17 cellular contexts compared by ENCODE assay signal in genomic region chr21:44805226-44805625, GRCh38. TPM values are rescaled to one million over a fixed set of nuclear protein-coding genes. Genes with fewer than 3 reads are reported as not detected.
A peak's percentile ranks its signal among the peaks of the same experiment; 100 is the strongest.
DNase-seq lines count a peak whose midpoint lies in the region; ATAC-seq, FAIRE-seq and TF ChIP-seq lines count a peak whose summit lies in the region.
"Had no signal": no experiment of that assay in that cellular context is flagged by ENCODE, and none has a peak within 500 bp of the region (broad histone marks: within the 10 kb centered on the region; RNA-seq: fewer than 3 reads in every experiment).

No MANE protein-coding gene starts in this region.

- H2AFZ ChIP-seq in PC-3 (ENCODE audit: low read length), result no peak overlapping the region

- H3K36me3 Mint-ChIP-seq in activated naive CD8-positive, alpha-beta T cell treated with anti-CD3 and anti-CD28 coated beads for 36 hours, result peaks cover 43% of the 10 kb centered on the region
- peaks cover 56% of the 10 kb centered on the region for H3K36me3 Mint-ChIP-seq in activated naive CD8-positive, alpha-beta T cell treated with anti-CD3 and anti-CD28 coated beads, Interleukin-2, amount 50 U/mL, for 24 hours (ENCODE audit: low read depth)
- H3K36me3 Mint-ChIP-seq in type B pancreatic cell, result peaks cover 21% of the 10 kb centered on the region
- peaks cover 44% of the 10 kb centered on the region for H3K36me3 Mint-ChIP-seq in stimulated activated memory B cell treated with anti-CD40 and anti-IgM and Interleukin-4, amounts not matched to agents 10 μg/mL and 1 μg/mL and 100 μg/mL, for 72 hours

- TF ChIP-seq CTCF in PC-3 (conservative IDR thresholded peaks at IDR 0.05; ENCODE audit: low read depth, low read length) (no peak), type B pancreatic cell (conservative IDR thresholded peaks at IDR 0.05) (no peak)

- H3K27ac Mint-ChIP-seq in activated naive CD8-positive, alpha-beta T cell treated with anti-CD3 and anti-CD28 coated beads for 36 hours, result peak overlapping the region; percentile 19
- H3K27ac Mint-ChIP-seq in activated naive CD8-positive, alpha-beta T cell treated with anti-CD3 and anti-CD28 coated beads, Interleukin-2, amount 50 U/mL, for 24 hours, result no peak overlapping the region
- no peak overlapping the region for H3K27ac Mint-ChIP-seq in type B pancreatic cell
- H3K27ac Mint-ChIP-seq in stimulated activated memory B cell treated with anti-CD40 and anti-IgM and Interleukin-4, amounts not matched to agents 10 μg/mL and 1 μg/mL and 100 μg/mL, for 72 hours, result no peak overlapping the region
- H3K27ac Mint-ChIP-seq: CD8-positive, alpha-beta T cell had no signal

- H3K4me2 ChIP-seq in PC-3 (ENCODE audit: low read length), result no peak overlapping the region

- no peak overlapping the region for H3K4me3 ChIP-seq in PC-3 (ENCODE audit: low read length)

- POLR2A ChIA-PET in PC-3 (lab: Charles Lee; ENCODE audit: unreplicated experiment), result no interaction called here

- CTCF ChIA-PET in PC-3 (lab: Charles Lee), result no interaction called here

- H3K4me1 ChIP-seq in PC-3 (ENCODE audit: insufficient read depth, low read length), result peaks cover 10% of the 10 kb centered on the region

- no peaks in the 10 kb centered on the region for H3K9me2 ChIP-seq in PC-3 (replicated peaks; ENCODE audit: low read length)

- no peak for ATAC-seq in activated naive CD8-positive, alpha-beta T cell treated with anti-CD3 and anti-CD28 coated beads, Interleukin-2, amount 50 U/mL, for 24 hours
- ATAC-seq in PC-3, result no peak; the same call in 1 of the 2 replicates
- no peak for ATAC-seq in stimulated activated memory B cell treated with anti-CD40 and anti-IgM and Interleukin-4, amounts not matched to agents 10 μg/mL and 1 μg/mL and 100 μg/mL, for 72 hours
- ATAC-seq: CD8-positive, alpha-beta T cell; HCT116; Right ventricle myocardium inferior had no signal

- H3K27ac ChIP-seq in PC-3 (ENCODE audit: low read length), result no peak overlapping the region
- H3K27ac ChIP-seq: HL-60 had no signal

- intact Hi-C loops in PC-3 (cut with micrococcal nuclease), result no loop called here

- peaks cover 8% of the 10 kb centered on the region for H4K20me1 ChIP-seq in PC-3 (ENCODE audit: low read length)

- peaks cover 69% of the 10 kb centered on the region for H3K79me2 ChIP-seq in PC-3 (ENCODE audit: low read length)

- no peak for FAIRE-seq in RCC 7860 (lab: Jason Lieb, UNC)
- FAIRE-seq: G401.6, GM19239, H1 had no signal

- peaks cover 62% of the 10 kb centered on the region for H3K36me3 ChIP-seq in PC-3 (ENCODE audit: low read depth, low read length)

- H3K4me3 Mint-ChIP-seq in activated naive CD8-positive, alpha-beta T cell treated with anti-CD3 and anti-CD28 coated beads for 36 hours, result no peak overlapping the region
- H3K4me3 Mint-ChIP-seq in activated naive CD8-positive, alpha-beta T cell treated with anti-CD3 and anti-CD28 coated beads, Interleukin-2, amount 50 U/mL, for 24 hours, result no peak overlapping the region
- peak overlapping the region; percentile 23 for H3K4me3 Mint-ChIP-seq in type B pancreatic cell
- H3K4me3 Mint-ChIP-seq in stimulated activated memory B cell treated with anti-CD40 and anti-IgM and Interleukin-4, amounts not matched to agents 10 μg/mL and 1 μg/mL and 100 μg/mL, for 72 hours, result no peak overlapping the region
- H3K4me3 Mint-ChIP-seq: CD8-positive, alpha-beta T cell had no signal

- no peaks in the 10 kb centered on the region for H3K9me3 Mint-ChIP-seq in activated naive CD8-positive, alpha-beta T cell treated with anti-CD3 and anti-CD28 coated beads for 36 hours
- H3K9me3 Mint-ChIP-seq in activated naive CD8-positive, alpha-beta T cell treated with anti-CD3 and anti-CD28 coated beads, Interleukin-2, amount 50 U/mL, for 24 hours, result no peaks in the 10 kb centered on the region
- H3K9me3 Mint-ChIP-seq in type B pancreatic cell, result no peaks in the 10 kb centered on the region
- H3K9me3 Mint-ChIP-seq in stimulated activated memory B cell treated with anti-CD40 and anti-IgM and Interleukin-4, amounts not matched to agents 10 μg/mL and 1 μg/mL and 100 μg/mL, for 72 hours, result no peaks in the 10 kb centered on the region
- H3K9me3 Mint-ChIP-seq: CD8-positive, alpha-beta T cell had no signal

- DNase-seq in activated naive CD8-positive, alpha-beta T cell treated with anti-CD3 and anti-CD28 coated beads for 36 hours, result no peak
- no peak for DNase-seq in activated naive CD8-positive, alpha-beta T cell treated with anti-CD3 and anti-CD28 coated beads, Interleukin-2, amount 50 U/mL, for 24 hours
- peak; percentile 30 for DNase-seq in PC-3
- peak; percentile 10 to 51 for DNase-seq in dermis microvascular lymphatic vessel endothelial cell (ENCODE audit: low read depth in 2 of 2)
- DNase-seq in type B pancreatic cell (ENCODE audit: extremely low spot score, unreplicated experiment), result no peak
- DNase-seq in RCC 7860 (ENCODE audit: low spot score), result no peak
- DNase-seq: CD8-positive, alpha-beta T cell; NCI-H1105 treated with DMSO at 0.1 percent for 48 hours; NCI-H2029 treated with DMSO at 0.1 percent for 48 hours; NCI-H69 had no signal

- H3K9me3 ChIP-seq in PC-3 (ENCODE audit: low read length), result no peaks in the 10 kb centered on the region

- H3K9ac ChIP-seq in PC-3 (ENCODE audit: low read length), result no peak overlapping the region

- H3K27me3 Mint-ChIP-seq in activated naive CD8-positive, alpha-beta T cell treated with anti-CD3 and anti-CD28 coated beads for 36 hours, result no peaks in the 10 kb centered on the region
- no peaks in the 10 kb centered on the region for H3K27me3 Mint-ChIP-seq in activated naive CD8-positive, alpha-beta T cell treated with anti-CD3 and anti-CD28 coated beads, Interleukin-2, amount 50 U/mL, for 24 hours
- no peaks in the 10 kb centered on the region for H3K27me3 Mint-ChIP-seq in type B pancreatic cell
- H3K27me3 Mint-ChIP-seq in stimulated activated memory B cell treated with anti-CD40 and anti-IgM and Interleukin-4, amounts not matched to agents 10 μg/mL and 1 μg/mL and 100 μg/mL, for 72 hours, result no peaks in the 10 kb centered on the region

- BruUV-seq in PC-3 (replicated peaks; lab: Mats Ljungman, UMichigan), result no TSS peak

- H3F3A ChIP-seq in PC-3 (ENCODE audit: low read length, unreplicated experiment), result no peaks in the 10 kb centered on the region

- no peaks in the 10 kb centered on the region for H3K27me3 ChIP-seq in PC-3 (ENCODE audit: low read length)

- H3K4me1 Mint-ChIP-seq in activated naive CD8-positive, alpha-beta T cell treated with anti-CD3 and anti-CD28 coated beads for 36 hours, result peaks cover 23% of the 10 kb centered on the region
- H3K4me1 Mint-ChIP-seq in activated naive CD8-positive, alpha-beta T cell treated with anti-CD3 and anti-CD28 coated beads, Interleukin-2, amount 50 U/mL, for 24 hours, result peaks cover 35% of the 10 kb centered on the region
- peaks cover 19% of the 10 kb centered on the region for H3K4me1 Mint-ChIP-seq in type B pancreatic cell (ENCODE audit: unreplicated experiment)
- H3K4me1 Mint-ChIP-seq in stimulated activated memory B cell treated with anti-CD40 and anti-IgM and Interleukin-4, amounts not matched to agents 10 μg/mL and 1 μg/mL and 100 μg/mL, for 72 hours, result peaks cover 20% of the 10 kb centered on the region

RNA-seq across cellular contexts. Expression of gene UBE2G2, which starts 3.6 kb away (rescaled TPM):
- total RNA-seq in activated naive CD8-positive, alpha-beta T cell treated with anti-CD3 and anti-CD28 coated beads for 36 hours, result 100 to 1,000 TPM; 115 to 124 TPM
- total RNA-seq in PC-3 (2014; rRNA removed) (159 and 189 TPM in 2 replicates), dermis microvascular lymphatic vessel endothelial cell (65.0 and 106 TPM in 2 replicates), type B pancreatic cell (ENCODE audit: low replicate concordance) (75.6 and 92.4 TPM in 2 replicates)

RNA-seq across cellular contexts. Expression of gene SUMO3, which starts 12.6 kb away (rescaled TPM):
- 10 to 100 TPM; 90.5 to 92.5 TPM for total RNA-seq in activated naive CD8-positive, alpha-beta T cell treated with anti-CD3 and anti-CD28 coated beads for 36 hours
- total RNA-seq in PC-3 (2014; rRNA removed), result 242 and 290 TPM in 2 replicates
- total RNA-seq in dermis microvascular lymphatic vessel endothelial cell, result 72.7 and 86.4 TPM in 2 replicates
- total RNA-seq in type B pancreatic cell (ENCODE audit: low replicate concordance), result 61.0 and 81.2 TPM in 2 replicates

Comparison
In these comparisons a context has a peak if more than half of its experiments do, and no peak if none do; other contexts are left out.
1. DNase-seq: peak in PC-3 (single experiment) and dermis microvascular lymphatic vessel endothelial cell (2 of 2); none in activated naive CD8-positive, alpha-beta T cell treated with anti-CD3 and anti-CD28 coated beads for 36 hours (single experiment), activated naive CD8-positive, alpha-beta T cell treated with anti-CD3 and anti-CD28 coated beads, Interleukin-2, amount 50 U/mL, for 24 hours (single experiment), type B pancreatic cell (single experiment) and RCC 7860 (single experiment).